In genomic region chr1:11647333-11647732, GRCh38 we compare ENCODE assay signal across 25 cellular contexts. TPM values are rescaled to one million over a fixed set of nuclear protein-coding genes. Genes with fewer than 3 reads are reported as not detected.
"Had no signal": no experiment of that assay in that cellular context is flagged by ENCODE, and none has a peak within 500 bp of the region (broad histone marks: within the 10 kb centered on the region; RNA-seq: fewer than 3 reads in every experiment).

No MANE protein-coding gene starts in this region.

- H3K4me3 ChIP-seq: body of pancreas, coronary artery, esophagus squamous epithelium, gastroesophageal sphincter had no signal

- H3K27ac ChIP-seq: body of pancreas, coronary artery, epithelial cell of prostate, esophagus squamous epithelium, gastroesophageal sphincter had no signal

- H3K27me3 ChIP-seq: body of pancreas had no signal

- DNase-seq: activated CD4-positive, alpha-beta memory T cell treated with anti-CD3 and anti-CD28 coated beads for 36 hours; activated CD4-positive, alpha-beta T cell treated with anti-CD3 and anti-CD28 coated beads for 36 hours; activated CD4-positive, alpha-beta T cell treated with anti-CD3 and anti-CD28 coated beads, Interleukin-2, amount 10 ng/mL, durations not matched to agents 24 days and 14 days; activated CD4-positive, CD25-positive, alpha-beta regulatory T cell; activated CD4-positive, CD25-positive, alpha-beta regulatory T cell treated with anti-CD3 and anti-CD28 coated beads, Interleukin-2, amount 50 U/mL, for 72 hours; activated CD8-positive, alpha-beta memory T cell treated with anti-CD3 and anti-CD28 coated beads, Interleukin-2, amount 10 ng/mL, durations not matched to agents 7 days and 5 days; activated CD8-positive, alpha-beta memory T cell treated with anti-CD3 and anti-CD28 coated beads, Interleukin-2, amount 50 U/mL, for 4 hours; activated CD8-positive, alpha-beta T cell treated with anti-CD3 and anti-CD28 coated beads, Interleukin-2, amount 10 ng/mL, durations not matched to agents 7 days and 5 days; activated effector memory CD4-positive, alpha-beta T cell treated with anti-CD3 and anti-CD28 coated beads, Interleukin-2, amount 50 U/mL, for 16 hours; activated naive CD4-positive, alpha-beta T cell; activated naive CD4-positive, alpha-beta T cell treated with anti-CD3 and anti-CD28 coated beads, Interleukin-2, amount 10 ng/mL, durations not matched to agents 7 days and 5 days; activated naive CD8-positive, alpha-beta T cell treated with anti-CD3 and anti-CD28 coated beads, Interleukin-2, amount 10 ng/mL, durations not matched to agents 7 days and 5 days; activated T-cell treated with anti-CD3 and anti-CD28 coated beads, Interleukin-2, amount 50 U/mL, for 1 hour; activated T-cell treated with anti-CD3 and anti-CD28 coated beads, Interleukin-2, amount 50 U/mL, for 48 hours; central memory CD4-positive, alpha-beta T cell; cerebellar nuclear complex; effector CD8-positive, alpha-beta T cell; esophagus squamous epithelium; T-helper 2 cell had no signal

RNA-seq across cellular contexts. Expression of gene DRAXIN, which starts 44.2 kb away (rescaled TPM):
- total RNA-seq: activated CD4-positive, alpha-beta T cell treated with anti-CD3 and anti-CD28 coated beads, Interleukin-2, amount 10 ng/mL, durations not matched to agents 24 days and 14 days; activated T-helper 1 cell treated with anti-CD3 and anti-CD28 coated beads, Interleukin-12 subunit alpha, Interleukin-12 subunit beta, Interleukin-2, Interleukin-4 antibody, amounts not matched to agents 30 ng/mL and 10 ng/mL and 1 ng/mL, durations not matched to agents 14 hours and 24 hours and 36 hours; body of pancreas; esophagus squamous epithelium; fibroblast of villous mesenchyme had no signal
